1 cellular context compared by ENCODE assay signal in the genomic region with DNA sequence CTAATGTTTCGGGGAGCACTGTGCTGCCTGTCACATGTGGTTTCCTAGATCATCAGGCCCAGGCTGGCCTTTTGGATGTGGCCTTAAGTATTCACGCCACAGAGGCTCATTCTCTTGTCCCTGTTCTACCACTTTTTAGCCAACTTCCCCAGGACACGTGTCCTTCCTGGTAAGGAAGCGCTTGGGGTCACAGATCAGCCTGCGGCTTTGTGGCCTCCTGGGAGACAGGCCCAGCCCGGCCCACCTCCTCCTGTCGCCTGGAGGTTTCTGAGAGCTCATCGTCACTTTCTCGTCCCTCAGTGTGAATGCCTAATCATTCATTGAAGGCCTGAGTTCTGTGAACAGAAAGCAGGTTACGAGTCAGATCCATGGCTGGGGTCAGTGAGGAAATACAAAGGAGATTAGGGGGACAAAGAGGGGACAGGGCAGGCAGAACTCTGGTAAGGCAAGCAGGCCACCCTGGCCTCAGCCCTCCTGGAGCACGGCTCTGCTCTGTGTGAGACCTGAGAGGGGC.
TF ChIP-seq lines count a peak whose summit lies in the region.

No MANE protein-coding gene starts in this region.

TF ChIP-seq in H1, 55 proteins besides CTCF, POLR2A, EP300 and RAD21:
- TF ChIP-seq SP2 (IDR thresholded peaks at IDR 0.05; ENCODE audit: low read length): no peak
- TF ChIP-seq HDAC6 (IDR thresholded peaks at IDR 0.05; ENCODE audit: low read depth, low read length): no peak
- TF ChIP-seq MAFK (IDR thresholded peaks at IDR 0.05; ENCODE audit: low read depth, low read length): no peak
- TF ChIP-seq CEBPB (IDR thresholded peaks at IDR 0.05; ENCODE audit: low read depth, low read length): no peak
- no peak for TF ChIP-seq RNF2 (IDR thresholded peaks at IDR 0.05; ENCODE audit: borderline replicate concordance, low read depth, low read length, missing control alignments, poor library complexity, severe bottlenecking)
- TF ChIP-seq JUN (IDR thresholded peaks at IDR 0.05; ENCODE audit: low read depth, low read length): no peak
- no peak for TF ChIP-seq ASH2L (IDR thresholded peaks at IDR 0.05; ENCODE audit: low read length)
- no peak for TF ChIP-seq POU5F1 (IDR thresholded peaks at IDR 0.05; ENCODE audit: low read depth, low read length)
- no peak for TF ChIP-seq KDM1A (IDR thresholded peaks at IDR 0.05; ENCODE audit: borderline replicate concordance, low read length)
- TF ChIP-seq RFX5 (IDR thresholded peaks at IDR 0.05; ENCODE audit: borderline replicate concordance, low read depth, low read length): no peak
- no peak for TF ChIP-seq RXRA (IDR thresholded peaks at IDR 0.05; ENCODE audit: insufficient read depth, low read depth, low read length)
- no peak for TF ChIP-seq KDM4A (IDR thresholded peaks at IDR 0.05; ENCODE audit: low read depth, low read length, severe bottlenecking)
- TF ChIP-seq EGR1 (IDR thresholded peaks at IDR 0.05; ENCODE audit: borderline replicate concordance, low read depth, low read length): no peak
- TF ChIP-seq TCF12 (IDR thresholded peaks at IDR 0.05; ENCODE audit: low read depth, low read length): no peak
- TF ChIP-seq SRF (IDR thresholded peaks at IDR 0.05; ENCODE audit: low read depth, low read length): no peak
- TF ChIP-seq BCL11A (IDR thresholded peaks at IDR 0.05; ENCODE audit: low read depth in 2 of 2, low read length in 2 of 2): no peak
- no peak for TF ChIP-seq CHD1 (IDR thresholded peaks at IDR 0.05; ENCODE audit: low read depth, low read length)
- TF ChIP-seq SIRT6 (IDR thresholded peaks at IDR 0.05; ENCODE audit: low read length): no peak
- no peak for TF ChIP-seq TAF1 (IDR thresholded peaks at IDR 0.05; ENCODE audit: low read depth, low read length)
- no peak for TF ChIP-seq SAP30 (IDR thresholded peaks at IDR 0.05; ENCODE audit: insufficient read depth, insufficient replicate concordance, low read length)
